In the genomic region with DNA sequence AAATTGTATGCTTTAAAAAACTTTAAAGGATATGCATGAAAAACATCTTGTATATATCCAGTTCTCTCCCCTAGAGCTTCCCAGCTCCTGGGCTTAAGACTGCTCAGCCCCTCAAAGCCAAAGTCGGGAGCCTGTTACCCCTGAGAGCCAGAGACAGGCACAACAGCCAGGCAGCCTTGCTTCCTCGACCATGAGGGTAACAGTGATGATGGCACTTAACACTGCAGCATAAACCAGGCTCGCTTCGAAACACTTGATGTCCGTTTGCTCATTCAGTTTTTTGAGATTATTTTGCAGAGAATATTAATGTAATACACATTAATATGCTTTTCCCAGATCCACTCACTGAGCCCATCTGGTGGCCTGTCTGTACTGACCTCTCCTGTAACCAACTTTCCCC, we compare ENCODE assay signal across 28 cellular contexts.
"Had no signal": no experiment of that assay in that cellular context is flagged by ENCODE, and none has a peak within 500 bp of the region (broad histone marks: within the 10 kb centered on the region; RNA-seq: fewer than 3 reads in every experiment).

No MANE protein-coding gene starts in this region.

- H3K27me3 ChIP-seq: brain microvascular endothelial cell, SJSA1 had no signal

- H3K4me3 ChIP-seq: SJSA1 had no signal

- H3K27ac ChIP-seq: brain microvascular endothelial cell, KMS-11, SJSA1, VCaP had no signal

- DNase-seq: activated CD4-positive, alpha-beta T cell treated with anti-CD3 and anti-CD28 coated beads, Interleukin-2, amount 10 ng/mL, durations not matched to agents 24 days and 14 days; activated CD4-positive, alpha-beta T cell treated with anti-CD3 and anti-CD28 coated beads, Interleukin-2, amount 50 U/mL, for 4 hours; activated CD8-positive, alpha-beta T cell treated with anti-CD3 and anti-CD28 coated beads for 36 hours; activated effector memory CD4-positive, alpha-beta T cell treated with anti-CD3 and anti-CD28 coated beads, Interleukin-2, amount 50 U/mL, for 16 hours; activated naive CD4-positive, alpha-beta T cell; activated naive CD4-positive, alpha-beta T cell treated with anti-CD3 and anti-CD28 coated beads, Interleukin-2, amount 50 U/mL, for 16 hours; activated naive CD8-positive, alpha-beta T cell treated with anti-CD3 and anti-CD28 coated beads for 36 hours; activated T-cell treated with anti-CD3 and anti-CD28 coated beads, Interleukin-2, amount 50 U/mL, for 1 hour; activated T-cell treated with anti-CD3 and anti-CD28 coated beads, Interleukin-2, amount 50 U/mL, for 72 hours; amniotic stem cell; aorta; brain microvascular endothelial cell; central memory CD4-positive, alpha-beta T cell; MM.1S; MV-4-11; NCI-H1092; NCI-H1436 treated with DMSO at 0.1 percent for 48 hours; NCI-H1694 treated with DMSO at 0.1 percent for 48 hours; NCI-H2029; NCI-H345; NCI-H524 treated with DMSO at 0.1 percent for 48 hours; SHP77 treated with DMSO at 0.1 percent for 48 hours; SK-N-SH; T-helper 17 cell had no signal

- H3K4me2 ChIP-seq: KMS-11, SK-N-SH had no signal

- H3K4me1 ChIP-seq: SJSA1 had no signal

- H3K9me3 ChIP-seq: SJSA1, SK-N-SH had no signal

- H3K9ac ChIP-seq: KMS-11, SK-N-SH had no signal

- ATAC-seq: activated CD8-positive, alpha-beta T cell treated with anti-CD3 and anti-CD28 coated beads for 36 hours; activated T-cell treated with anti-CD3 and anti-CD28 coated beads, Interleukin-2, amount 50 U/mL, for 72 hours; activated T-helper 17 cell treated with anti-CD3 and anti-CD28 coated beads, Interleukin-2, amount 50 U/mL, for 72 hours; T-helper 17 cell had no signal
